ENCODE assay signal across 8 cellular contexts in genomic region chr3:83928391-83928790, GRCh38.
DNase-seq lines count a peak whose midpoint lies in the region; ATAC-seq and TF ChIP-seq lines count a peak whose summit lies in the region.

No MANE protein-coding gene starts in this region.

- no peak overlapping the region for H3K23ac ChIP-seq in H9 (ENCODE audit: insufficient read length, low read depth, low read length)

- no peaks in the 10 kb centered on the region for H3K23me2 ChIP-seq in H9 (ENCODE audit: insufficient read length, low read depth, low read length, poor library complexity, severe bottlenecking)

- H3K27me3 ChIP-seq in H9 (ENCODE audit: insufficient read depth, low read length), result no peaks in the 10 kb centered on the region

- peaks cover 8% of the 10 kb centered on the region for H3K9me3 ChIP-seq in H9 (ENCODE audit: control insufficient read depth, low read depth, low read length)
- H3K9me3 ChIP-seq in OCI-LY7 (ENCODE audit: low read length), result no peaks in the 10 kb centered on the region

- H4K20me1 ChIP-seq in H9 (ENCODE audit: control insufficient read depth, insufficient read depth, insufficient read length) (no peaks in the 10 kb centered on the region), OCI-LY7 (ENCODE audit: insufficient read depth, low read length) (no peaks in the 10 kb centered on the region)

- ATAC-seq in HG03139 (IDR thresholded peaks at IDR 0.05; ENCODE audit: unreplicated experiment), result no peak

- no peaks in the 10 kb centered on the region for H3K36me3 ChIP-seq in OCI-LY7 (ENCODE audit: insufficient read depth, low read length)

- no peak overlapping the region for H3K27ac ChIP-seq in H9 (ENCODE audit: insufficient read length, low read depth, low read length)
- no peak overlapping the region for H3K27ac ChIP-seq in OCI-LY7 (ENCODE audit: low read depth, low read length, poor library complexity, severe bottlenecking)

- peak; percentile 2 for DNase-seq in Daoy (ENCODE audit: low read depth)
- DNase-seq in H9, result no peak
- DNase-seq in OCI-LY7 (ENCODE audit: low spot score), result peak; percentile 72
- peak; percentile 9 for DNase-seq in fibroblast of the conjunctiva (ENCODE audit: low read depth)
- no peak for DNase-seq in cerebellum (ENCODE audit: low spot score)
- no peak for DNase-seq in GM03348 (ENCODE audit: low spot score)
- no peak for DNase-seq in hepatic stellate cell (ENCODE audit: low spot score)

- no peak overlapping the region for H2BK20ac ChIP-seq in H9 (ENCODE audit: low read depth, low read length, poor library complexity, severe bottlenecking)

- H2BK5ac ChIP-seq in H9 (ENCODE audit: insufficient read length, low read length), result no peak overlapping the region

- CTCF ChIA-PET in OCI-LY7 (lab: Charles Lee; ENCODE audit: unreplicated experiment), result no interaction called here

- H4K5ac ChIP-seq in H9 (ENCODE audit: insufficient read length, low read depth, low read length), result no peak overlapping the region

- H3K18ac ChIP-seq in H9 (ENCODE audit: insufficient read length, low read depth, low read length), result no peak overlapping the region

- H3K9me2 ChIP-seq in OCI-LY7 (ENCODE audit: insufficient read depth, low read length), result no peaks in the 10 kb centered on the region

- no peak overlapping the region for H3T11ph ChIP-seq in H9 (ENCODE audit: low read length)

- no peak overlapping the region for H3K56ac ChIP-seq in H9 (ENCODE audit: insufficient read length, low read depth, low read length)

- H2AFZ ChIP-seq in H9 (ENCODE audit: low read length), result no peak overlapping the region
- H2AFZ ChIP-seq in OCI-LY7 (ENCODE audit: low read length), result no peak overlapping the region

- no peak overlapping the region for H3K4me3 Mint-ChIP-seq in H9

- WGBS in H9 (ENCODE audit: extremely low coverage, insufficient read length, low lambda C conversion rate), result no CpG with 5 or more reads among the region's 3 CpGs

- no peak overlapping the region for H2AK5ac ChIP-seq in H9 (ENCODE audit: insufficient read length, low read length)

- intact Hi-C loops in OCI-LY7 (cut with micrococcal nuclease; ENCODE audit: unreplicated experiment), result no loop called here

- no peak overlapping the region for H4K8ac ChIP-seq in H9 (replicated peaks; ENCODE audit: insufficient read length, low read depth, low read length)

- BruUV-seq in OCI-LY7 (replicated peaks; lab: Mats Ljungman, UMichigan), result no TSS peak

- no peaks in the 10 kb centered on the region for H3K79me1 ChIP-seq in H9 (ENCODE audit: insufficient read depth, low read depth, low read length, poor library complexity, severe bottlenecking)

- no peak overlapping the region for H3K4ac ChIP-seq in H9 (ENCODE audit: low read depth, low read length)

- no peaks in the 10 kb centered on the region for H3K27me3 Mint-ChIP-seq in H9 (ENCODE audit: low read depth)

- H3K9ac ChIP-seq in H9 (ENCODE audit: extremely low read depth, insufficient read length, low read length), result no peak overlapping the region

- H3K14ac ChIP-seq in H9 (ENCODE audit: insufficient read depth, low read length), result no peak overlapping the region

- no peak overlapping the region for H2BK12ac ChIP-seq in H9 (ENCODE audit: insufficient read length, low read depth, low read length)

- peaks cover 40 to 55% of the 10 kb centered on the region in 2 experiments for H3K9me3 Mint-ChIP-seq in H9

- H3K27ac Mint-ChIP-seq in H9, result no peak overlapping the region

- POLR2A ChIA-PET in OCI-LY7 (lab: Charles Lee), result no interaction called here

- peak; percentile 76 for TF ChIP-seq CTCF in H9 (conservative IDR thresholded peaks at IDR 0.05)
- peak; percentile 82 for TF ChIP-seq CTCF in OCI-LY7 (conservative IDR thresholded peaks at IDR 0.05; ENCODE audit: low read length)

- H3K36me3 Mint-ChIP-seq in H9 (ENCODE audit: insufficient read depth in 1 of 3, low read depth in 3 of 3), result peaks cover 7 to 49% (median 16%) of the 10 kb centered on the region in 3 experiments

- H4K91ac ChIP-seq in H9 (ENCODE audit: insufficient read length, low read depth, low read length), result no peak overlapping the region

- H3K4me2 ChIP-seq in H9 (ENCODE audit: insufficient read depth, insufficient read length, low read length) (no peak overlapping the region), OCI-LY7 (ENCODE audit: low read length) (no peak overlapping the region)

- no peak overlapping the region for H2BK120ac ChIP-seq in H9 (ENCODE audit: low read depth, low read length, poor library complexity, severe bottlenecking)

- H3K4me1 ChIP-seq in H9 (ENCODE audit: insufficient read depth, low read length) (no peaks in the 10 kb centered on the region), OCI-LY7 (ENCODE audit: insufficient read depth, low read length, poor library complexity, severe bottlenecking) (no peaks in the 10 kb centered on the region)

- no peaks in the 10 kb centered on the region for H3K4me1 Mint-ChIP-seq in H9

- H3K79me2 ChIP-seq in H9 (ENCODE audit: insufficient read depth, low read length), result no peaks in the 10 kb centered on the region
- H3K79me2 ChIP-seq in OCI-LY7 (ENCODE audit: insufficient read depth, low read depth, low read length), result no peaks in the 10 kb centered on the region

- H3K4me3 ChIP-seq in OCI-LY7 (ENCODE audit: low read depth, low read length, poor library complexity, severe bottlenecking), result no peak overlapping the region

- H2BK15ac ChIP-seq in H9 (ENCODE audit: low read depth, low read length), result no peak overlapping the region

Comparison
In these comparisons a context has a peak if more than half of its experiments do, and no peak if none do; other contexts are left out.
1. DNase-seq: peak in Daoy (single experiment), OCI-LY7 (single experiment) and fibroblast of the conjunctiva (single experiment); none in H9 (single experiment), cerebellum (single experiment), GM03348 (single experiment) and hepatic stellate cell (single experiment).